ENCODE assay signal across 11 cellular contexts in the genomic region with DNA sequence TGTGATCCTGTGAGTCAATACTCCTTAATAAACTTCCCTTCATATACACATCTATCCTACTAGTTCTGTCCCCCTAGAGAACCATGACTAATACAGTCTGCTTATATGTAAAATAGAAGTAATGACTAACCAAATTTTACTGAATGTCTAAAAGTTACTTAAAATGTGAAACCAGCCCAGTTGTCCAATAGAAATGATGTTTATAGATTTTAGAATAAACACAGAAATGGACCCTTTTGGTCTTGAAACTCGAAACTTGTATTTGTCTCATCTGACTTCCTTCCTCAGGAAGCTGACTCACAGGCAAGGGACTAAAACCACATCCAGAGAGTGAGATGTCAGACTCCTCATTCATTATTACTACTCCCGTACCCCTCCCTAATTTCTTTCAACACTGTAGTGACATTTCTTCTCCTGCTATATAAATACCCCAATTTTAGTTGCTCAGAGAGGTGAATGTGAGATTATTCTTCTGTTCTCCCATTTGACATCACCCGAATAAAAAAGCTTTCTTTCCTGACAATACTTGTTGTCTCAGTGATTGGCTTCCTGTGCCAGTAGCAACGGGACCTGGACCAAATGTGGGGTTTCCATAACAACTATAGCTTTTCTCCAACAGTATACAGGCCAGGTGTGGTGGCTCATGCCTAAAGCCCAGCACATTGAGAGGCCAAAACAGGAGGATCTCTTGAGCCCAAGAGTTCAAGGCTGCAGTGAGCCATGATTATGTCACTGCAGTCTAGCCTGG.
A peak's percentile ranks its signal among the peaks of the same experiment; 100 is the strongest.
DNase-seq lines count a peak whose midpoint lies in the region; ATAC-seq lines count a peak whose summit lies in the region.
"Had no signal": no experiment of that assay in that cellular context is flagged by ENCODE, and none has a peak within 500 bp of the region (broad histone marks: within the 10 kb centered on the region; RNA-seq: fewer than 3 reads in every experiment).

No MANE protein-coding gene starts in this region.

- H3K4me3 Mint-ChIP-seq in activated CD4-positive, alpha-beta memory T cell treated with anti-CD3 and anti-CD28 coated beads, Interleukin-2, amount 10 ng/mL, durations not matched to agents 7 days and 5 days = no peak overlapping the region
- H3K4me3 Mint-ChIP-seq in activated CD4-positive, alpha-beta memory T cell treated with anti-CD3 and anti-CD28 coated beads for 36 hours = no peak overlapping the region
- no peak overlapping the region for H3K4me3 Mint-ChIP-seq in activated naive CD8-positive, alpha-beta T cell treated with anti-CD3 and anti-CD28 coated beads, Interleukin-2, amount 50 U/mL, for 24 hours
- H3K4me3 Mint-ChIP-seq: natural killer cell had no signal

- CTCF ChIA-PET in activated CD4-positive, alpha-beta memory T cell treated with anti-CD3 and anti-CD28 coated beads, Interleukin-2, amount 10 ng/mL, durations not matched to agents 7 days and 5 days (lab: Charles Lee) = no interaction called here
- CTCF ChIA-PET in activated CD4-positive, alpha-beta memory T cell treated with anti-CD3 and anti-CD28 coated beads for 36 hours (lab: Charles Lee) = no interaction called here

- H3K27me3 Mint-ChIP-seq in activated CD4-positive, alpha-beta memory T cell treated with anti-CD3 and anti-CD28 coated beads, Interleukin-2, amount 10 ng/mL, durations not matched to agents 7 days and 5 days = no peaks in the 10 kb centered on the region
- no peaks in the 10 kb centered on the region for H3K27me3 Mint-ChIP-seq in activated CD4-positive, alpha-beta memory T cell treated with anti-CD3 and anti-CD28 coated beads for 36 hours
- H3K27me3 Mint-ChIP-seq in activated naive CD8-positive, alpha-beta T cell treated with anti-CD3 and anti-CD28 coated beads, Interleukin-2, amount 50 U/mL, for 24 hours = no peaks in the 10 kb centered on the region

- peaks cover 8% of the 10 kb centered on the region for H3K9me3 ChIP-seq in skeletal muscle satellite cell (replicated peaks; ENCODE audit: low read length)

- peaks cover 25% of the 10 kb centered on the region for H3K9me3 Mint-ChIP-seq in activated CD4-positive, alpha-beta memory T cell treated with anti-CD3 and anti-CD28 coated beads, Interleukin-2, amount 10 ng/mL, durations not matched to agents 7 days and 5 days
- peaks cover 38% of the 10 kb centered on the region for H3K9me3 Mint-ChIP-seq in activated CD4-positive, alpha-beta memory T cell treated with anti-CD3 and anti-CD28 coated beads for 36 hours
- peaks cover 24% of the 10 kb centered on the region for H3K9me3 Mint-ChIP-seq in activated naive CD8-positive, alpha-beta T cell treated with anti-CD3 and anti-CD28 coated beads, Interleukin-2, amount 50 U/mL, for 24 hours

- no peaks in the 10 kb centered on the region for H3K36me3 ChIP-seq in skeletal muscle satellite cell (ENCODE audit: insufficient read depth, low read length)

- peak overlapping the region; percentile 50 for H3K27ac Mint-ChIP-seq in activated CD4-positive, alpha-beta memory T cell treated with anti-CD3 and anti-CD28 coated beads, Interleukin-2, amount 10 ng/mL, durations not matched to agents 7 days and 5 days
- no peak overlapping the region for H3K27ac Mint-ChIP-seq in activated CD4-positive, alpha-beta memory T cell treated with anti-CD3 and anti-CD28 coated beads for 36 hours
- no peak overlapping the region for H3K27ac Mint-ChIP-seq in activated naive CD8-positive, alpha-beta T cell treated with anti-CD3 and anti-CD28 coated beads, Interleukin-2, amount 50 U/mL, for 24 hours
- H3K27ac Mint-ChIP-seq: activated T-helper 2 cell treated with anti-CD3 and anti-CD28 coated beads, Interferon-gamma antibody, Interleukin-2, Interleukin-4, amounts not matched to agents 10 μg/mL and 5 μg/mL and 100 μg/mL, durations not matched to agents 14 hours and 24 hours and 36 hours; natural killer cell had no signal

- peak overlapping the region; percentile 6 for H3K9ac ChIP-seq in skeletal muscle satellite cell (ENCODE audit: low read depth, low read length)

- H3K36me3 Mint-ChIP-seq in activated CD4-positive, alpha-beta memory T cell treated with anti-CD3 and anti-CD28 coated beads, Interleukin-2, amount 10 ng/mL, durations not matched to agents 7 days and 5 days (ENCODE audit: low read depth) = no peaks in the 10 kb centered on the region
- no peaks in the 10 kb centered on the region for H3K36me3 Mint-ChIP-seq in activated CD4-positive, alpha-beta memory T cell treated with anti-CD3 and anti-CD28 coated beads for 36 hours
- no peaks in the 10 kb centered on the region for H3K36me3 Mint-ChIP-seq in activated naive CD8-positive, alpha-beta T cell treated with anti-CD3 and anti-CD28 coated beads, Interleukin-2, amount 50 U/mL, for 24 hours (ENCODE audit: low read depth)

- H3K4me1 ChIP-seq in skeletal muscle satellite cell (ENCODE audit: control insufficient read depth, insufficient read depth, low read length) = peaks cover 11% of the 10 kb centered on the region

- no peaks in the 10 kb centered on the region for H3K27me3 ChIP-seq in skeletal muscle satellite cell (ENCODE audit: control insufficient read depth, insufficient read depth, low read length)

- H3K4me3 ChIP-seq in skeletal muscle satellite cell (ENCODE audit: low read length) = no peak overlapping the region
- H3K4me3 ChIP-seq: SK-N-MC had no signal

- H3K4me2 ChIP-seq in skeletal muscle satellite cell (ENCODE audit: low read length) = no peak overlapping the region

- intact Hi-C loops in activated CD4-positive, alpha-beta memory T cell treated with anti-CD3 and anti-CD28 coated beads for 36 hours (cut with micrococcal nuclease) = no loop called here

- no peak for DNase-seq in activated CD4-positive, alpha-beta memory T cell treated with anti-CD3 and anti-CD28 coated beads, Interleukin-2, amount 10 ng/mL, durations not matched to agents 7 days and 5 days
- no peak for DNase-seq in activated CD4-positive, alpha-beta memory T cell treated with anti-CD3 and anti-CD28 coated beads for 36 hours
- no peak for DNase-seq in activated naive CD8-positive, alpha-beta T cell treated with anti-CD3 and anti-CD28 coated beads, Interleukin-2, amount 50 U/mL, for 24 hours
- DNase-seq in NCI-H2029 (lab: John Stamatoyannopoulos, UW) (no peak), T1000 (lab: John Stamatoyannopoulos, UW) (no peak)
- DNase-seq: natural killer cell had no signal

- POLR2A ChIA-PET in activated CD4-positive, alpha-beta memory T cell treated with anti-CD3 and anti-CD28 coated beads, Interleukin-2, amount 10 ng/mL, durations not matched to agents 7 days and 5 days (lab: Charles Lee) = interaction anchor here (0.5 kb wide), 1 partner anchor 200 kb away, joined by 3 read pairs; no protein-coding TSS in a partner anchor
- POLR2A ChIA-PET in activated CD4-positive, alpha-beta memory T cell treated with anti-CD3 and anti-CD28 coated beads for 36 hours (lab: Charles Lee) = no interaction called here

- ATAC-seq in HG03432 (IDR thresholded peaks at IDR 0.05; ENCODE audit: unreplicated experiment) (peak; percentile 84), GM21717 (IDR thresholded peaks at IDR 0.05; ENCODE audit: unreplicated experiment) (no peak)
- ATAC-seq in activated naive CD8-positive, alpha-beta T cell treated with anti-CD3 and anti-CD28 coated beads, Interleukin-2, amount 50 U/mL, for 24 hours = peak; percentile 15

- peaks cover 13% of the 10 kb centered on the region for H3K4me1 Mint-ChIP-seq in activated CD4-positive, alpha-beta memory T cell treated with anti-CD3 and anti-CD28 coated beads, Interleukin-2, amount 10 ng/mL, durations not matched to agents 7 days and 5 days
- H3K4me1 Mint-ChIP-seq in activated CD4-positive, alpha-beta memory T cell treated with anti-CD3 and anti-CD28 coated beads for 36 hours (ENCODE audit: low read depth) = no peaks in the 10 kb centered on the region
- H3K4me1 Mint-ChIP-seq in activated naive CD8-positive, alpha-beta T cell treated with anti-CD3 and anti-CD28 coated beads, Interleukin-2, amount 50 U/mL, for 24 hours = peaks cover 6% of the 10 kb centered on the region
- H3K4me1 Mint-ChIP-seq: natural killer cell had no signal
